Comparison of ENCODE assay signal across 18 cellular contexts in genomic region chr17:74592087-74592990, GRCh38. TPM values are rescaled to one million over a fixed set of nuclear protein-coding genes. Genes with fewer than 3 reads are reported as not detected.
DNase-seq lines count a peak whose midpoint lies in the region; ATAC-seq and TF ChIP-seq lines count a peak whose summit lies in the region.
"Had no signal": no experiment of that assay in that cellular context is flagged by ENCODE, and none has a peak within 500 bp of the region (broad histone marks: within the 10 kb centered on the region; RNA-seq: fewer than 3 reads in every experiment).

Gene CD300LD (minus strand): TSS chr17:74592283. CDS start chr17:74592202, 81 bp downstream.

- TF ChIP-seq EP300 in stomach (IDR thresholded peaks at IDR 0.05) = no peak

- H3K9me3 ChIP-seq in MG63 = no peaks in the 10 kb centered on the region
- no peaks in the 10 kb centered on the region for H3K9me3 ChIP-seq in stomach
- H3K9me3 ChIP-seq: right atrium auricular region, SJSA1, thyroid gland had no signal

- H3K27me3 ChIP-seq in MG63 (peaks cover 21% of the 10 kb centered on the region; the same call in 1 of the 2 replicates), stomach (peaks cover 0 to 35% (median 0%) of the 10 kb centered on the region in 3 donors)
- H3K27me3 ChIP-seq: right atrium auricular region, thyroid gland had no signal

- no peaks in the 10 kb centered on the region for H3K36me3 Mint-ChIP-seq in activated naive CD4-positive, alpha-beta T cell treated with anti-CD3 and anti-CD28 coated beads for 36 hours (ENCODE audit: low read depth)
- H3K36me3 Mint-ChIP-seq in T-helper 2 cell treated with Interferon-gamma antibody and Interleukin-4, amounts not matched to agents 5 μg/mL and 100 μg/mL, for 36 hours (ENCODE audit: low read depth) = no peaks in the 10 kb centered on the region
- H3K36me3 Mint-ChIP-seq in stimulated activated memory B cell treated with anti-CD40 and anti-IgM and Interleukin-4, amounts not matched to agents 10 μg/mL and 1 μg/mL and 100 μg/mL, for 72 hours = no peaks in the 10 kb centered on the region

- DNase-seq in activated naive CD4-positive, alpha-beta T cell treated with anti-CD3 and anti-CD28 coated beads for 36 hours = peak; percentile 48
- no peak for DNase-seq in activated naive CD4-positive, alpha-beta T cell treated with Interleukin-2 at 50 U/mL for 16 hours
- DNase-seq in MG63 (peak; percentile 36), mucosa of gallbladder (ENCODE audit: low spot score) (no peak), NCI-H2029 treated with DMSO at 0.1 percent for 48 hours (lab: John Stamatoyannopoulos, UW) (no peak), stomach (no peak)
- no peak for DNase-seq in T-helper 2 cell treated with Interferon-gamma antibody and Interleukin-4, amounts not matched to agents 5 μg/mL and 100 μg/mL, for 36 hours (ENCODE audit: low spot score)
- DNase-seq: amniotic stem cell, cortex of kidney, glutamatergic neuron, mammary epithelial cell, NCI-H2171, thyroid gland had no signal

- peaks cover 16% of the 10 kb centered on the region for H3K4me1 Mint-ChIP-seq in activated naive CD4-positive, alpha-beta T cell treated with anti-CD3 and anti-CD28 coated beads for 36 hours (ENCODE audit: low read depth)
- H3K4me1 Mint-ChIP-seq in T-helper 2 cell treated with Interferon-gamma antibody and Interleukin-4, amounts not matched to agents 5 μg/mL and 100 μg/mL, for 36 hours (ENCODE audit: low read depth) = peaks cover 9% of the 10 kb centered on the region
- H3K4me1 Mint-ChIP-seq in stimulated activated memory B cell treated with anti-CD40 and anti-IgM and Interleukin-4, amounts not matched to agents 10 μg/mL and 1 μg/mL and 100 μg/mL, for 72 hours = peaks cover 16% of the 10 kb centered on the region
- H3K4me1 Mint-ChIP-seq: neural crest cell had no signal

- H3K4me3 ChIP-seq in MG63 (no peak within 1 kb of the TSS), stomach (no peak within 1 kb of the TSS)
- H3K4me3 ChIP-seq: right atrium auricular region, SJSA1, thyroid gland had no signal

- ATAC-seq in stimulated activated memory B cell treated with anti-CD40 and anti-IgM and Interleukin-4, amounts not matched to agents 10 μg/mL and 1 μg/mL and 100 μg/mL, for 72 hours = peak; percentile 74

- no peak for TF ChIP-seq CTCF in stomach (IDR thresholded peaks at IDR 0.05)

- intact Hi-C loops in activated naive CD4-positive, alpha-beta T cell treated with anti-CD3 and anti-CD28 coated beads for 36 hours (cut with micrococcal nuclease) = no loop called here
- intact Hi-C loops in stomach (cut with DNase I; ENCODE audit: low total_unique reads) = no loop called here

- no peaks in the 10 kb centered on the region for H3K9me3 Mint-ChIP-seq in activated naive CD4-positive, alpha-beta T cell treated with anti-CD3 and anti-CD28 coated beads for 36 hours
- H3K9me3 Mint-ChIP-seq in T-helper 2 cell treated with Interferon-gamma antibody and Interleukin-4, amounts not matched to agents 5 μg/mL and 100 μg/mL, for 36 hours = no peaks in the 10 kb centered on the region
- no peaks in the 10 kb centered on the region for H3K9me3 Mint-ChIP-seq in stimulated activated memory B cell treated with anti-CD40 and anti-IgM and Interleukin-4, amounts not matched to agents 10 μg/mL and 1 μg/mL and 100 μg/mL, for 72 hours
- H3K9me3 Mint-ChIP-seq: neural crest cell had no signal

- H3K4me1 ChIP-seq in stomach = no peaks in the 10 kb centered on the region
- H3K4me1 ChIP-seq: right atrium auricular region, SJSA1, thyroid gland had no signal

- H3K36me3 ChIP-seq in MG63 = no peaks in the 10 kb centered on the region
- H3K36me3 ChIP-seq in stomach = no peaks in the 10 kb centered on the region
- H3K36me3 ChIP-seq: right atrium auricular region, SJSA1, thyroid gland had no signal

- no peak within 1 kb of the TSS for H3K27ac ChIP-seq in stomach
- H3K27ac ChIP-seq: right atrium auricular region, SJSA1, thyroid gland had no signal

- CTCF ChIA-PET in activated naive CD4-positive, alpha-beta T cell treated with anti-CD3 and anti-CD28 coated beads for 36 hours (lab: Charles Lee) = interaction anchor here (0.6 to 1.2 kb wide), 4 partner anchors 8 to 216 kb away, joined by 3 to 5 read pairs (median 3); no protein-coding TSS in a partner anchor

- WGBS in stomach, 5 donors = 68 to 79% (median 73%) methylated on average over 14 of the region's 14 CpGs

- H3K27ac Mint-ChIP-seq in activated naive CD4-positive, alpha-beta T cell treated with anti-CD3 and anti-CD28 coated beads for 36 hours = no peak within 1 kb of the TSS
- no peak within 1 kb of the TSS for H3K27ac Mint-ChIP-seq in T-helper 2 cell treated with Interferon-gamma antibody and Interleukin-4, amounts not matched to agents 5 μg/mL and 100 μg/mL, for 36 hours
- no peak within 1 kb of the TSS for H3K27ac Mint-ChIP-seq in stimulated activated memory B cell treated with anti-CD40 and anti-IgM and Interleukin-4, amounts not matched to agents 10 μg/mL and 1 μg/mL and 100 μg/mL, for 72 hours

- H3K4me3 Mint-ChIP-seq in activated naive CD4-positive, alpha-beta T cell treated with anti-CD3 and anti-CD28 coated beads for 36 hours = peak within 1 kb of the TSS; percentile 30
- peak within 1 kb of the TSS; percentile 11 for H3K4me3 Mint-ChIP-seq in T-helper 2 cell treated with Interferon-gamma antibody and Interleukin-4, amounts not matched to agents 5 μg/mL and 100 μg/mL, for 36 hours
- H3K4me3 Mint-ChIP-seq in stimulated activated memory B cell treated with anti-CD40 and anti-IgM and Interleukin-4, amounts not matched to agents 10 μg/mL and 1 μg/mL and 100 μg/mL, for 72 hours = no peak within 1 kb of the TSS
- H3K4me3 Mint-ChIP-seq: neural crest cell had no signal

- TF ChIP-seq POLR2A in stomach (IDR thresholded peaks at IDR 0.05) = no peak

- H3K27me3 Mint-ChIP-seq in activated naive CD4-positive, alpha-beta T cell treated with anti-CD3 and anti-CD28 coated beads for 36 hours (ENCODE audit: low read depth) = no peaks in the 10 kb centered on the region
- peaks cover 23% of the 10 kb centered on the region for H3K27me3 Mint-ChIP-seq in T-helper 2 cell treated with Interferon-gamma antibody and Interleukin-4, amounts not matched to agents 5 μg/mL and 100 μg/mL, for 36 hours (ENCODE audit: low read depth)
- H3K27me3 Mint-ChIP-seq in stimulated activated memory B cell treated with anti-CD40 and anti-IgM and Interleukin-4, amounts not matched to agents 10 μg/mL and 1 μg/mL and 100 μg/mL, for 72 hours = no peaks in the 10 kb centered on the region

RNA-seq across cellular contexts. Expression of gene CD300LD, which starts in this region (rescaled TPM):
- total RNA-seq in activated naive CD4-positive, alpha-beta T cell treated with anti-CD3 and anti-CD28 coated beads for 36 hours = not detected
- not detected in 2 replicates for total RNA-seq in MG63 (2014; rRNA removed; shearing (Covaris generic); ENCODE audit: low replicate concordance)
- total RNA-seq in mucosa of gallbladder (not detected), stomach (not detected)
- polyA plus RNA-seq in stomach = not detected
- total RNA-seq: epithelial cell of proximal tubule, mammary epithelial cell, neural crest cell, right atrium auricular region, SJSA1, thyroid gland had no signal
- polyA plus RNA-seq: mammary epithelial cell had no signal

Comparison
In these comparisons a context has a peak if more than half of its experiments do, and no peak if none do; other contexts are left out.
1. Peak in DNase-seq in activated naive CD4-positive, alpha-beta T cell treated with anti-CD3 and anti-CD28 coated beads for 36 hours; RNA of the gene not detected or under 1 TPM.
2. Peak in DNase-seq in MG63; RNA of the gene not detected or under 1 TPM.